19 cellular contexts compared by ENCODE assay signal in genomic region chr2:120440521-120441350, GRCh38.
"Had no signal": no experiment of that assay in that cellular context is flagged by ENCODE, and none has a peak within 500 bp of the region (broad histone marks: within the 10 kb centered on the region; RNA-seq: fewer than 3 reads in every experiment).

No MANE protein-coding gene starts in this region.

- H3K27me3 ChIP-seq: ovary, thyroid gland had no signal

- FAIRE-seq: astrocyte, TTC549 had no signal

- H3K4me3 ChIP-seq: heart left ventricle, ovary, uterus had no signal

- H3K36me3 ChIP-seq: heart left ventricle, ovary, prostate gland, thyroid gland, uterus had no signal

- H3K27ac ChIP-seq: epithelial cell of prostate, heart left ventricle, ovary, thyroid gland, uterus had no signal

- DNase-seq: activated CD4-positive, alpha-beta T cell treated with anti-CD3 and anti-CD28 coated beads for 1 hour; activated CD4-positive, alpha-beta T cell treated with anti-CD3 and anti-CD28 coated beads, Interleukin-2, amount 50 U/mL, for 1 hour; activated CD8-positive, alpha-beta T cell treated with anti-CD3 and anti-CD28 coated beads, Interleukin-2, amount 10 ng/mL, durations not matched to agents 7 days and 5 days; activated naive CD4-positive, alpha-beta T cell; activated naive CD8-positive, alpha-beta T cell treated with anti-CD3 and anti-CD28 coated beads for 36 hours; heart left ventricle; islet precursor cell; left colon; ovary; stimulated activated CD4-positive, alpha-beta T cell treated with anti-CD3 and anti-CD28 coated beads, Interleukin-12 subunit alpha, Interleukin-12 subunit beta, amount 100 ng/mL, for 4 hours; stimulated activated CD4-positive, alpha-beta T cell treated with anti-CD3 and anti-CD28 coated beads, Interleukin-4, amount 100 ng/mL, for 4 hours; stimulated activated naive CD8-positive, alpha-beta T cell treated with anti-CD3 and anti-CD28 coated beads, Interleukin-15, Interleukin-2, amounts not matched to agents 100 U/mL and 50 U/mL, for 24 hours; T-cell; thyroid gland; uterus had no signal

- ATAC-seq: activated CD8-positive, alpha-beta T cell treated with anti-CD3 and anti-CD28 coated beads, Interleukin-2, amount 10 ng/mL, durations not matched to agents 7 days and 5 days; left colon; stimulated activated naive CD8-positive, alpha-beta T cell treated with anti-CD3 and anti-CD28 coated beads, Interleukin-15, Interleukin-2, amounts not matched to agents 100 U/mL and 50 U/mL, for 24 hours; T-cell had no signal

- H3K9me3 ChIP-seq: heart left ventricle, ovary, prostate gland, thyroid gland, uterus had no signal
